Comparison of ENCODE assay signal across 10 cellular contexts in genomic region chr2:174067815-174068214, GRCh38.
"Had no signal": no experiment of that assay in that cellular context is flagged by ENCODE, and none has a peak within 500 bp of the region (broad histone marks: within the 10 kb centered on the region; RNA-seq: fewer than 3 reads in every experiment).

No MANE protein-coding gene starts in this region.

- H3K4me2 ChIP-seq: KMS-11 had no signal

- FAIRE-seq: HTR-8/SVneo had no signal

- H3K27ac Mint-ChIP-seq: HFFc6 had no signal

- H3K4me3 ChIP-seq: GM23248, HAP-1 had no signal

- H3K9me3 ChIP-seq: HAP-1 had no signal

- H3K27ac ChIP-seq: GM23248, KMS-11 had no signal

- H3K4me3 Mint-ChIP-seq: HFFc6 had no signal

- H3K9me3 Mint-ChIP-seq: HFFc6 had no signal

- DNase-seq: GM23248, GOT3, H7, HFFc6, IMR-90, KBM-7 had no signal

- H3K36me3 ChIP-seq: HAP-1 had no signal

- H3K9ac ChIP-seq: GM23248, KMS-11 had no signal

- H2AFZ ChIP-seq: GM23248 had no signal

- ATAC-seq: HCT116 had no signal
